ENCODE assay signal across 8 cellular contexts in the genomic region with DNA sequence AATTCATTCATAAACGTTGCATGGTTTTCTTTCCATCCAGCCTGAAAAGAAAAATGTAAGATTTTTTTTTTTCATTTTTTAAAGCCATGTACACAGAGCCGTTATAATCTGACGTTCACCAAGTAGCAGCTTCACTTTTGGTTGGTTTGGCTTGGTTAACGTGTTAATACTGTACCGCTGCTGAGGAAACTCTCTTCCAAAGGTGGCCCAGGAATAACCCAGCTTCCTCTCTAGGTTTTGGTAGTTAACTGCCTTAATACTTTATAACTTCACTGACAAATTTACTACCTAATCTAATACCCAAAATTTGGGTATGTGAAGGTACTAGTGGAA. TPM values are rescaled to one million over a fixed set of nuclear protein-coding genes. Genes with fewer than 3 reads are reported as not detected.
DNase-seq lines count a peak whose midpoint lies in the region; ATAC-seq and TF ChIP-seq lines count a peak whose summit lies in the region.

No MANE protein-coding gene starts in this region.

- no peaks in the 10 kb centered on the region for H3K9me2 ChIP-seq in hepatocyte (replicated peaks; ENCODE audit: insufficient read depth)

- no peak for TF ChIP-seq POLR2A in GM18505 (IDR thresholded peaks at IDR 0.05; ENCODE audit: borderline replicate concordance, extremely low read depth, insufficient read depth, insufficient read length)

- H4K91ac ChIP-seq in H9 (ENCODE audit: insufficient read length, low read depth, low read length): no peak overlapping the region

- H3K27ac ChIP-seq in H9 (ENCODE audit: insufficient read length, low read depth, low read length): no peak overlapping the region
- peak overlapping the region; percentile 99 for H3K27ac ChIP-seq in hepatocyte
- H3K27ac ChIP-seq in skeletal muscle tissue (ENCODE audit: low read depth, low read length): peak overlapping the region; percentile 98

- TF ChIP-seq CTCF in H9 (conservative IDR thresholded peaks at IDR 0.05): no peak
- no peak for TF ChIP-seq CTCF in activated B cell treated with CpG ODN at 0.5 μM for 24 hours (IDR thresholded peaks at IDR 0.05)
- TF ChIP-seq CTCF in hepatocyte (IDR thresholded peaks at IDR 0.05; ENCODE audit: poor library complexity): no peak

- H3K23ac ChIP-seq in H9 (ENCODE audit: insufficient read length, low read depth, low read length): no peak overlapping the region

- no peaks in the 10 kb centered on the region for H3K79me2 ChIP-seq in H9 (ENCODE audit: insufficient read depth, low read length)
- peaks cover 34% of the 10 kb centered on the region for H3K79me2 ChIP-seq in hepatocyte

- no peaks in the 10 kb centered on the region for H3K36me3 ChIP-seq in hepatocyte (replicated peaks; ENCODE audit: insufficient read depth, low read depth)
- H3K36me3 ChIP-seq in skeletal muscle tissue (ENCODE audit: control insufficient read depth in 3 of 3, insufficient read depth in 3 of 3, low read length in 3 of 3): peaks cover 8 to 27% (median 9%) of the 10 kb centered on the region in 3 donors

- WGBS in H9 (ENCODE audit: extremely low coverage, insufficient read length, low lambda C conversion rate): no CpG with 5 or more reads among the region's 5 CpGs
- WGBS in hepatocyte (ENCODE audit: low lambda C conversion rate, missing lambda C conversion rate): 22% methylated on average over 5 of the region's 5 CpGs

- no peaks in the 10 kb centered on the region for H3K79me1 ChIP-seq in H9 (ENCODE audit: insufficient read depth, low read depth, low read length, poor library complexity, severe bottlenecking)

- no peak overlapping the region for H4K5ac ChIP-seq in H9 (ENCODE audit: insufficient read length, low read depth, low read length)

- H3K27ac Mint-ChIP-seq in H9 (peak overlapping the region in 2 of 3 experiments; percentile 40 to 47; a peak in 1 of 7 replicates), activated B cell treated with CpG ODN at 0.5 μM for 24 hours (peak overlapping the region; percentile 91)

- H3K4me3 Mint-ChIP-seq in H9 (peak overlapping the region; percentile 88 to 91), activated B cell treated with CpG ODN at 0.5 μM for 24 hours (peak overlapping the region; percentile 91)

- H3K9me3 ChIP-seq in H9 (ENCODE audit: control insufficient read depth, low read depth, low read length) (peaks cover 10% of the 10 kb centered on the region), hepatocyte (ENCODE audit: low read depth) (no peaks in the 10 kb centered on the region), skeletal muscle tissue (ENCODE audit: control insufficient read depth in 3 of 3, low read length in 3 of 3) (peaks cover 2 to 4% (median 4%) of the 10 kb centered on the region in 3 donors)

- peak overlapping the region; percentile 54 for H3K9ac ChIP-seq in H9 (ENCODE audit: extremely low read depth, insufficient read length, low read length)
- H3K9ac ChIP-seq in skeletal muscle tissue (ENCODE audit: low read depth in 1 of 3, low read length in 3 of 3): peak overlapping the region; percentile 80 to 94 (median 91)

- no peaks in the 10 kb centered on the region for H3K27me3 Mint-ChIP-seq in H9 (ENCODE audit: low read depth)
- no peaks in the 10 kb centered on the region for H3K27me3 Mint-ChIP-seq in activated B cell treated with CpG ODN at 0.5 μM for 24 hours

- ATAC-seq in activated B cell treated with CpG ODN at 0.5 μM for 24 hours (ENCODE audit: low read depth) (no peak), GM21723 (IDR thresholded peaks at IDR 0.05; ENCODE audit: unreplicated experiment) (no peak), HG03280 (IDR thresholded peaks at IDR 0.05; ENCODE audit: unreplicated experiment) (no peak), GM18868 (IDR thresholded peaks at IDR 0.05; ENCODE audit: unreplicated experiment) (no peak), GM18505 (IDR thresholded peaks at IDR 0.05; ENCODE audit: unreplicated experiment) (no peak)

- no peak overlapping the region for H2BK12ac ChIP-seq in H9 (ENCODE audit: insufficient read length, low read depth, low read length)

- no peak overlapping the region for H3K4ac ChIP-seq in H9 (ENCODE audit: low read depth, low read length)

- H3T11ph ChIP-seq in H9 (ENCODE audit: low read length): no peak overlapping the region

- H2BK20ac ChIP-seq in H9 (ENCODE audit: low read depth, low read length, poor library complexity, severe bottlenecking): no peak overlapping the region

- H3K9me3 Mint-ChIP-seq in H9 (peaks cover 7 to 8% of the 10 kb centered on the region in 2 experiments; a peak in 4 of 5 replicates), activated B cell treated with CpG ODN at 0.5 μM for 24 hours (peaks cover 2% of the 10 kb centered on the region)

- H3K4me1 ChIP-seq in H9 (ENCODE audit: insufficient read depth, low read length): peaks cover 2% of the 10 kb centered on the region; the same call in 1 of the 2 replicates
- H3K4me1 ChIP-seq in hepatocyte (ENCODE audit: insufficient read depth): peaks cover 22% of the 10 kb centered on the region
- H3K4me1 ChIP-seq in skeletal muscle tissue (ENCODE audit: control insufficient read depth in 3 of 3, insufficient read depth in 3 of 3, low read length in 3 of 3): peaks cover 14 to 20% (median 15%) of the 10 kb centered on the region in 3 donors

- no peak overlapping the region for H3K56ac ChIP-seq in H9 (ENCODE audit: insufficient read length, low read depth, low read length)

- POLR2A ChIA-PET in activated B cell treated with CpG ODN at 0.5 μM for 24 hours (lab: Charles Lee): interaction anchor here (0.5 to 6.0 kb wide), 12 partner anchors 11 to 381 kb away, joined by 3 to 156 read pairs (median 8); a partner anchor contains a TSS

- H2BK15ac ChIP-seq in H9 (ENCODE audit: low read depth, low read length): no peak overlapping the region

- intact Hi-C loops in activated B cell treated with CpG ODN at 0.5 μM for 24 hours (cut with micrococcal nuclease): loop anchor here (2.0 to 5.0 kb wide), 3 partner anchors 16 to 676 kb away; a partner anchor contains a TSS

- H2AK5ac ChIP-seq in H9 (ENCODE audit: insufficient read length, low read length): no peak overlapping the region

- H3K4me2 ChIP-seq in H9 (ENCODE audit: insufficient read depth, insufficient read length, low read length) (peak overlapping the region; percentile 92), hepatocyte (peak overlapping the region; percentile 83)

- no peak overlapping the region for H3K14ac ChIP-seq in H9 (ENCODE audit: insufficient read depth, low read length)

- CTCF ChIA-PET in activated B cell treated with CpG ODN at 0.5 μM for 24 hours (lab: Charles Lee): interaction anchor here (1.0 to 1.8 kb wide), 3 partner anchors 343 to 348 kb away, joined by 3 to 5 read pairs (median 4); no protein-coding TSS in a partner anchor

- no peak overlapping the region for H4K8ac ChIP-seq in H9 (replicated peaks; ENCODE audit: insufficient read length, low read depth, low read length)

- DNase-seq in H9 (no peak), activated B cell treated with CpG ODN at 0.5 μM for 24 hours (no peak), hepatocyte (ENCODE audit: low spot score) (no peak)

- no peak overlapping the region for H3K18ac ChIP-seq in H9 (ENCODE audit: insufficient read length, low read depth, low read length)

- H4K20me1 ChIP-seq in H9 (ENCODE audit: control insufficient read depth, insufficient read depth, insufficient read length) (no peaks in the 10 kb centered on the region), hepatocyte (ENCODE audit: insufficient read depth, poor library complexity, severe bottlenecking) (no peaks in the 10 kb centered on the region)

- H3K4me1 Mint-ChIP-seq in H9: peaks cover 22 to 32% of the 10 kb centered on the region in 2 experiments
- H3K4me1 Mint-ChIP-seq in activated B cell treated with CpG ODN at 0.5 μM for 24 hours: peaks cover 39% of the 10 kb centered on the region

- H3K36me3 Mint-ChIP-seq in H9 (ENCODE audit: insufficient read depth in 1 of 3, low read depth in 3 of 3) (peaks cover 17 to 54% (median 46%) of the 10 kb centered on the region in 3 experiments), activated B cell treated with CpG ODN at 0.5 μM for 24 hours (ENCODE audit: low read depth) (peaks cover 48% of the 10 kb centered on the region)

- H3K4me3 ChIP-seq in hepatocyte (peak overlapping the region; percentile 68), skeletal muscle tissue (ENCODE audit: low read length in 3 of 3) (peak overlapping the region; percentile 84 to 94 (median 92))

- no peak overlapping the region for H2BK120ac ChIP-seq in H9 (ENCODE audit: low read depth, low read length, poor library complexity, severe bottlenecking)

- H3K23me2 ChIP-seq in H9 (ENCODE audit: insufficient read length, low read depth, low read length, poor library complexity, severe bottlenecking): peaks cover 5% of the 10 kb centered on the region

- H3K27me3 ChIP-seq in H9 (ENCODE audit: insufficient read depth, low read length) (no peaks in the 10 kb centered on the region), hepatocyte (no peaks in the 10 kb centered on the region), skeletal muscle tissue (ENCODE audit: control insufficient read depth in 3 of 3, insufficient read depth in 3 of 3, low read length in 3 of 3) (no peaks in the 10 kb centered on the region)

- H2BK5ac ChIP-seq in H9 (ENCODE audit: insufficient read length, low read length): no peak overlapping the region

- H2AFZ ChIP-seq in H9 (ENCODE audit: low read length) (no peak overlapping the region), hepatocyte (peak overlapping the region; percentile 27)

RNA-seq across cellular contexts. Expression of a gene that starts 1.7 kb away (rescaled TPM):
- 60.4 and 61.2 TPM in 2 replicates for total RNA-seq in H9 (2021)
- 55.3 and 68.7 TPM in 2 replicates for total RNA-seq in activated B cell treated with CpG ODN at 0.5 μM for 24 hours
- total RNA-seq in hepatocyte: 40.1 and 51.2 TPM in 2 replicates
- 28.5 and 30.7 TPM in 2 replicates for polyA plus RNA-seq in hepatocyte
- 20.4 TPM for total RNA-seq in skeletal muscle tissue
